ENCODE assay signal across 8 cellular contexts in the genomic region with DNA sequence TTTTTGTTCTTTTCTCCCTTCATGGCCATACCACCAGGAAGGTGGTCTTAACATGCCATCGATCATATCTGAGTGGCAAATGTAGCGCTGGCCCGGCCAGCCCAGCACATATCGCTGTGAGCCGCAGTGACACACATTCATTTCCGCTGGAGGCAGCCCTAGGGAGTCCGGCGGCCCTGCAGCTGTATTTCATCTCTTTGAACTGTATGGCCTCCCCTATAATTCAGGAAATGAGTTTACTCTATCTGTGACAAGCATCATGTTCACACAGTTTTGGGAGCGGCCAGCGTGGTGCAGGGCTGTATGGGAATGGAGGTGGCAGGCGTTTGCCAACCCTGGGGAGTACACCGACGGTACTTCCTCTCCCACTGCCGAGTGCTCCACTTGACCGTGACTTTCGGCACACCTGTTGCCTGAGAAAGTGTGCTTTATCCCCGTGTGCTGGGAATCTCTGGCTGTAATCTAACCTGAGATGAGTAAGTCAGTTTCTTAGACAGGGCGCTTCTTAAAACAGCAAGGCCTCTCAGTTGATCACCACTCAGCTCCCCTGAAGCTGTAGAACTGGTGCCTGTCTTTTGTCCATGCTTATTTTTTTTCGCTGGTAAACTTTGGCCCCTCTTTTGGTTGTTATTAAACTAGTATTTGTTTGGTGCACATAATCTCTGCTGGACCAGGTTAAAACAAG.
DNase-seq lines count a peak whose midpoint lies in the region; ATAC-seq and TF ChIP-seq lines count a peak whose summit lies in the region.

No MANE protein-coding gene starts in this region.

- H3K4me3 Mint-ChIP-seq in type B pancreatic cell, result peak overlapping the region; percentile 12

- DNase-seq in GM12865 (ENCODE audit: low read depth) (peak; percentile 89), NCI-H345 (lab: John Stamatoyannopoulos, UW) (peak; percentile 40), kidney epithelial cell (ENCODE audit: low read depth) (peak; percentile 21), type B pancreatic cell (ENCODE audit: extremely low spot score, unreplicated experiment) (no peak), SK-N-DZ (ENCODE audit: low spot score) (no peak), omental fat pad (ENCODE audit: low spot score) (no peak)
- DNase-seq in activated CD8-positive, alpha-beta memory T cell treated with anti-CD3 and anti-CD28 coated beads, Interleukin-2, amount 50 U/mL, for 48 hours, result peak; percentile 73

- peak overlapping the region; percentile 11 for H3K27ac Mint-ChIP-seq in type B pancreatic cell

- no peaks in the 10 kb centered on the region for H3K27me3 ChIP-seq in kidney epithelial cell (ENCODE audit: control insufficient read depth, insufficient read depth, low read length)

- H3K4me3 ChIP-seq in GM12865 (ENCODE audit: low read depth, low read length) (peak overlapping the region; percentile 46), kidney epithelial cell (ENCODE audit: low read depth, low read length) (no peak overlapping the region)

- ATAC-seq in HG02623 (IDR thresholded peaks at IDR 0.05; ENCODE audit: unreplicated experiment) (peak; percentile 69), omental fat pad (ENCODE audit: low FRiP score) (no peak)

- H3K36me3 ChIP-seq in kidney epithelial cell (ENCODE audit: control insufficient read depth, insufficient read depth, low read length), result no peaks in the 10 kb centered on the region

- H3K36me3 Mint-ChIP-seq in type B pancreatic cell, result no peaks in the 10 kb centered on the region

- no peaks in the 10 kb centered on the region for H3K9me3 Mint-ChIP-seq in type B pancreatic cell

- TF ChIP-seq CTCF in GM12865 (IDR thresholded peaks at IDR 0.05; ENCODE audit: insufficient read depth, low read depth, low read length, missing control alignments) (no peak), kidney epithelial cell (IDR thresholded peaks at IDR 0.05; ENCODE audit: insufficient read depth, low read length, poor library complexity, severe bottlenecking) (no peak), type B pancreatic cell (conservative IDR thresholded peaks at IDR 0.05) (no peak), omental fat pad (IDR thresholded peaks at IDR 0.05) (no peak)

- H3K4me1 Mint-ChIP-seq in type B pancreatic cell (ENCODE audit: unreplicated experiment), result peaks cover 47% of the 10 kb centered on the region

- no peaks in the 10 kb centered on the region for H3K27me3 Mint-ChIP-seq in type B pancreatic cell

Comparison
In these comparisons a context has a peak if more than half of its experiments do, and no peak if none do; other contexts are left out.
1. DNase-seq: peak in GM12865 (single experiment), NCI-H345 (single experiment), activated CD8-positive, alpha-beta memory T cell treated with anti-CD3 and anti-CD28 coated beads, Interleukin-2, amount 50 U/mL, for 48 hours (single experiment) and kidney epithelial cell (single experiment); none in type B pancreatic cell (single experiment), SK-N-DZ (single experiment) and omental fat pad (single experiment).